ENCODE assay signal across 8 cellular contexts in the genomic region with DNA sequence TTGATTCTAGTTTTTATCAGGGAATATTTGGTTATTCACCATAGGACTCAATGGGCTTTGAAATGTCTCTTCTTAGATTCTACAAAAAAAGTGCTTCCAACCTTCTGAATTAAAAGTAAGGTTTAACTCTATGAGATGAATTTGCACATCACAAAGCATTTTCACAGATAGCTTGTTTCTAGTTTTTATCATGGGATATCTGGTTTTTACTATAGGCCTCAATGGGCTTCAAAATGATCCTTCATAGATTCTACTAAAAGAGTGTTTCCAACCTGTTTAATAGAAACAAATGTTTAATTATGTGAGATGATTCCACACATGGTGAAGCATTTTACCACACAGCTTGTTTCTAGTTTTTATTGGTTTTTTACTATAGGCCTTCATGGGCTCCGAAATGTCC.
"Had no signal": no experiment of that assay in that cellular context is flagged by ENCODE, and none has a peak within 500 bp of the region (broad histone marks: within the 10 kb centered on the region; RNA-seq: fewer than 3 reads in every experiment).

No MANE protein-coding gene starts in this region.

- H3K4me3 ChIP-seq: GM12878 had no signal

- ATAC-seq: GM12878 had no signal

- FAIRE-seq: G401.6, GM12878, GM12891, GM12892, GM18507, GM19239 had no signal

- DNase-seq: GDM1, GF-D8 had no signal
